In the genomic region with DNA sequence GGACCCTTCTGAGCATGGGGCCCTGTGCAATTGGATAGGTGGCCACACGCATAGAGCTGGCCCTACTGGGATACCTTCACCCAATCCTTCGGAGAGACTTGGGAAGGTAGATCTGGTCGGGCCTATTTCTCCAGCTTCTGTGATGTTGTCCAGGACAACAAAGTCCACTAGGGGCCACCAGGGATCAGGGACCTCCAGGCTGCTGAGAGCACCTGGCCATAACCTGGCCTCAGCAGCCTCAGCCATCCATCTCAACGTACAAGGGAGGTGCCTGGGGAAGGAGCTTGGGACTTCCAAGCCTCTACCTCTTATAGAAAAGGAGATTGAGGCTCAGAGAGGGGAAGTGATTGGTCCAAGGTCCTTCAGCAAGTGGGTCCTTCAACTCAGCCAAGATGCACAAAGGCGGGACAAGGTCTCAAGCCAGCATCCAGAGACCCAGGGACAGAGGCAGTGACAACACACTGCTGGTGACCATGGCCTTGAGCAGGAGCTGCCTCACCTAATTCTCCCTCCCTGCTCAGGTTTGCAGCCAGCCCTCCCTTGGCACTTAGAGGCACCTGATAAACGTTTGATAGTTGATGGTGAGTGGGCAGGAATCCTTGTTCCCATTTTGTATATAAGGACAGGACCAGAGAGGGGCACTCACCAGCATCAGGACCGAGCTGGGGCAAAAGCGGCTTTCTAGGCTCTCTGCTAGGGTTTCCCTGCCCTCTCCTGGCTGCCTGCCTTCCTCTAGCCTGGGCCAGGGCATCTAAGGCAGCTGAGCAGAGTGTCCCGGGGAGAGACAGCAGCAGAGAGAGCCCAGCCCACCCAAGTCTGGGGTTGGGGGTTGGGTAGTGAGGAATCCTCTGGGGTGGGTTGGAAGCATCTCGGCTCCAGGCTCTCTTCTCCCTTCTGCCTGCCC, we compare ENCODE assay signal across 17 cellular contexts. TPM values are rescaled to one million over a fixed set of nuclear protein-coding genes. Genes with fewer than 3 reads are reported as not detected.
DNase-seq lines count a peak whose midpoint lies in the region; ATAC-seq and FAIRE-seq lines count a peak whose summit lies in the region.
"Had no signal": no experiment of that assay in that cellular context is flagged by ENCODE, and none has a peak within 500 bp of the region (broad histone marks: within the 10 kb centered on the region; RNA-seq: fewer than 3 reads in every experiment).

No MANE protein-coding gene starts in this region.

- peak overlapping the region; percentile 86 to 98 (median 98) for H3K4me3 Mint-ChIP-seq in CD4-positive, CD25-positive, alpha-beta regulatory T cell
- peak overlapping the region; percentile 99 for H3K4me3 Mint-ChIP-seq in activated T-helper 1 cell treated with anti-CD3 and anti-CD28 coated beads, Interleukin-12 subunit alpha, Interleukin-12 subunit beta, Interleukin-2, Interleukin-4 antibody, amounts not matched to agents 30 ng/mL and 10 ng/mL and 1 ng/mL, durations not matched to agents 14 hours and 24 hours and 36 hours
- peak overlapping the region; percentile 86 to 99 (median 97) for H3K4me3 Mint-ChIP-seq in naive thymus-derived CD4-positive, alpha-beta T cell
- H3K4me3 Mint-ChIP-seq: nephron had no signal

- H3K27ac ChIP-seq in CD4-positive, CD25-positive, alpha-beta regulatory T cell (ENCODE audit: insufficient read depth, low read length, poor library complexity, severe bottlenecking): peak overlapping the region; percentile 95
- H3K27ac ChIP-seq in naive thymus-derived CD4-positive, alpha-beta T cell (ENCODE audit: low read depth, low read length): peak overlapping the region; percentile 86
- H3K27ac ChIP-seq: epithelial cell of prostate had no signal

- no peaks in the 10 kb centered on the region for H3K9me3 Mint-ChIP-seq in CD4-positive, CD25-positive, alpha-beta regulatory T cell
- H3K9me3 Mint-ChIP-seq in activated T-helper 1 cell treated with anti-CD3 and anti-CD28 coated beads, Interleukin-12 subunit alpha, Interleukin-12 subunit beta, Interleukin-2, Interleukin-4 antibody, amounts not matched to agents 30 ng/mL and 10 ng/mL and 1 ng/mL, durations not matched to agents 14 hours and 24 hours and 36 hours: no peaks in the 10 kb centered on the region
- no peaks in the 10 kb centered on the region for H3K9me3 Mint-ChIP-seq in naive thymus-derived CD4-positive, alpha-beta T cell
- H3K9me3 Mint-ChIP-seq: nephron had no signal

- H3K27me3 ChIP-seq in CD4-positive, CD25-positive, alpha-beta regulatory T cell (ENCODE audit: control insufficient read depth, insufficient read depth, low read length): no peaks in the 10 kb centered on the region
- no peaks in the 10 kb centered on the region for H3K27me3 ChIP-seq in naive thymus-derived CD4-positive, alpha-beta T cell (ENCODE audit: control insufficient read depth in 2 of 2, insufficient read depth in 2 of 2, low read length in 2 of 2)

- DNase-seq in CD4-positive, CD25-positive, alpha-beta regulatory T cell: no peak
- DNase-seq in GM19239 (ENCODE audit: insufficient read length, low spot score) (no peak), mucosa of gallbladder (ENCODE audit: low spot score) (no peak)
- DNase-seq in activated T-helper 1 cell treated with anti-CD3 and anti-CD28 coated beads, Interleukin-12 subunit alpha, Interleukin-12 subunit beta, Interleukin-2, Interleukin-4 antibody, amounts not matched to agents 30 ng/mL and 10 ng/mL and 1 ng/mL, durations not matched to agents 14 hours and 24 hours and 36 hours (ENCODE audit: low spot score): no peak
- peak in 1 of 9 donors; percentile 23 for DNase-seq in naive thymus-derived CD4-positive, alpha-beta T cell
- DNase-seq: C1 segment of cervical spinal cord; central memory CD4-positive, alpha-beta T cell; left colon; NCI-H2029; NCI-H526; SHP77 had no signal

- H3K27ac Mint-ChIP-seq in CD4-positive, CD25-positive, alpha-beta regulatory T cell: peak overlapping the region; percentile 96 to 99 (median 98)
- H3K27ac Mint-ChIP-seq in activated T-helper 1 cell treated with anti-CD3 and anti-CD28 coated beads, Interleukin-12 subunit alpha, Interleukin-12 subunit beta, Interleukin-2, Interleukin-4 antibody, amounts not matched to agents 30 ng/mL and 10 ng/mL and 1 ng/mL, durations not matched to agents 14 hours and 24 hours and 36 hours: peak overlapping the region; percentile 99
- H3K27ac Mint-ChIP-seq in naive thymus-derived CD4-positive, alpha-beta T cell: peak overlapping the region; percentile 96 to 100 (median 98)
- H3K27ac Mint-ChIP-seq: nephron had no signal

- peaks cover 45% of the 10 kb centered on the region for H3K36me3 ChIP-seq in CD4-positive, CD25-positive, alpha-beta regulatory T cell (ENCODE audit: control insufficient read depth, insufficient read depth, low read length)
- H3K36me3 ChIP-seq in naive thymus-derived CD4-positive, alpha-beta T cell (ENCODE audit: control insufficient read depth in 2 of 3, insufficient read depth in 3 of 3, low read length in 3 of 3): peaks cover 15 to 57% (median 29%) of the 10 kb centered on the region in 3 experiments

- peaks cover 0 to 85% (median 63%) of the 10 kb centered on the region in 4 donors for H3K4me1 Mint-ChIP-seq in CD4-positive, CD25-positive, alpha-beta regulatory T cell
- H3K4me1 Mint-ChIP-seq in activated T-helper 1 cell treated with anti-CD3 and anti-CD28 coated beads, Interleukin-12 subunit alpha, Interleukin-12 subunit beta, Interleukin-2, Interleukin-4 antibody, amounts not matched to agents 30 ng/mL and 10 ng/mL and 1 ng/mL, durations not matched to agents 14 hours and 24 hours and 36 hours (ENCODE audit: low read depth): peaks cover 87% of the 10 kb centered on the region
- H3K4me1 Mint-ChIP-seq in naive thymus-derived CD4-positive, alpha-beta T cell: peaks cover 72 to 87% (median 84%) of the 10 kb centered on the region in 7 donors
- H3K4me1 Mint-ChIP-seq: nephron had no signal

- POLR2A ChIA-PET in naive thymus-derived CD4-positive, alpha-beta T cell (lab: Charles Lee): interaction anchor here (0.6 to 10.8 kb wide), 13 partner anchors 8 to 464 kb away, joined by 3 to 335 read pairs (median 7); a partner anchor contains a TSS

- peak; percentile 52 for FAIRE-seq in GM19239 (lab: Jason Lieb, UNC)

- H3K36me3 Mint-ChIP-seq in CD4-positive, CD25-positive, alpha-beta regulatory T cell: peaks cover 48% of the 10 kb centered on the region
- H3K36me3 Mint-ChIP-seq in activated T-helper 1 cell treated with anti-CD3 and anti-CD28 coated beads, Interleukin-12 subunit alpha, Interleukin-12 subunit beta, Interleukin-2, Interleukin-4 antibody, amounts not matched to agents 30 ng/mL and 10 ng/mL and 1 ng/mL, durations not matched to agents 14 hours and 24 hours and 36 hours (ENCODE audit: low read depth): peaks cover 81% of the 10 kb centered on the region
- H3K36me3 Mint-ChIP-seq in naive thymus-derived CD4-positive, alpha-beta T cell: peaks cover 14 to 67% (median 35%) of the 10 kb centered on the region in 5 donors

- no peaks in the 10 kb centered on the region for H3K9me3 ChIP-seq in CD4-positive, CD25-positive, alpha-beta regulatory T cell (ENCODE audit: control insufficient read depth in 2 of 2, low read length in 2 of 2)
- no peaks in the 10 kb centered on the region for H3K9me3 ChIP-seq in naive thymus-derived CD4-positive, alpha-beta T cell (ENCODE audit: control insufficient read depth in 2 of 3, low read length in 3 of 3)

- no peak for ATAC-seq in CD4-positive, CD25-positive, alpha-beta regulatory T cell (ENCODE audit: low read depth in 2 of 2)
- ATAC-seq in naive thymus-derived CD4-positive, alpha-beta T cell: no peak
- no peak for ATAC-seq in HG02885 (IDR thresholded peaks at IDR 0.05; ENCODE audit: poor library complexity, unreplicated experiment)
- no peak for ATAC-seq in GM18873 (IDR thresholded peaks at IDR 0.05; ENCODE audit: low FRiP score, unreplicated experiment)
- ATAC-seq: left colon, right cardiac atrium had no signal

- H3K4me3 ChIP-seq in CD4-positive, CD25-positive, alpha-beta regulatory T cell (ENCODE audit: low read depth, low read length): peak overlapping the region; percentile 83
- peak overlapping the region; percentile 49 for H3K4me3 ChIP-seq in naive thymus-derived CD4-positive, alpha-beta T cell (ENCODE audit: low read length)

- peaks cover 11% of the 10 kb centered on the region for H3K27me3 Mint-ChIP-seq in CD4-positive, CD25-positive, alpha-beta regulatory T cell
- H3K27me3 Mint-ChIP-seq in activated T-helper 1 cell treated with anti-CD3 and anti-CD28 coated beads, Interleukin-12 subunit alpha, Interleukin-12 subunit beta, Interleukin-2, Interleukin-4 antibody, amounts not matched to agents 30 ng/mL and 10 ng/mL and 1 ng/mL, durations not matched to agents 14 hours and 24 hours and 36 hours (ENCODE audit: insufficient read depth): no peaks in the 10 kb centered on the region
- H3K27me3 Mint-ChIP-seq in naive thymus-derived CD4-positive, alpha-beta T cell: no peaks in the 10 kb centered on the region

- CTCF ChIA-PET in naive thymus-derived CD4-positive, alpha-beta T cell (lab: Charles Lee): interaction anchor here (0.8 to 10.3 kb wide), 10 partner anchors 10 to 117 kb away, joined by 3 to 184 read pairs (median 8); no protein-coding TSS in a partner anchor

- H3K4me1 ChIP-seq in CD4-positive, CD25-positive, alpha-beta regulatory T cell (ENCODE audit: control insufficient read depth, insufficient read depth, low read length, poor library complexity, severe bottlenecking): peaks cover 96% of the 10 kb centered on the region
- peaks cover 74 to 76% of the 10 kb centered on the region in 2 donors for H3K4me1 ChIP-seq in naive thymus-derived CD4-positive, alpha-beta T cell (ENCODE audit: control insufficient read depth in 2 of 2, insufficient read depth in 2 of 2, low read length in 2 of 2)

- intact Hi-C loops in activated T-helper 1 cell treated with anti-CD3 and anti-CD28 coated beads, Interleukin-12 subunit alpha, Interleukin-12 subunit beta, Interleukin-2, Interleukin-4 antibody, amounts not matched to agents 30 ng/mL and 10 ng/mL and 1 ng/mL, durations not matched to agents 14 hours and 24 hours and 36 hours (cut with micrococcal nuclease): loop anchor here (5.0 to 10.0 kb wide), 3 partner anchors 368 to 1465 kb away; a partner anchor contains a TSS
- intact Hi-C loops in naive thymus-derived CD4-positive, alpha-beta T cell (cut with micrococcal nuclease): loop anchor here (2.0 to 10.0 kb wide), 6 partner anchors 73 to 855 kb away; a partner anchor contains a TSS

RNA-seq across cellular contexts. Expression of a gene that starts 4.5 kb away (rescaled TPM):
- total RNA-seq in CD4-positive, CD25-positive, alpha-beta regulatory T cell: 537 TPM
- polyA plus RNA-seq in CD4-positive, CD25-positive, alpha-beta regulatory T cell: 1,000 to 10,000 TPM in 2 of 4 donors, 100 to 1,000 TPM in 2; 861 to 1,162 (median 988) TPM
- total RNA-seq in activated T-helper 1 cell treated with anti-CD3 and anti-CD28 coated beads, Interleukin-12 subunit alpha, Interleukin-12 subunit beta, Interleukin-2, Interleukin-4 antibody, amounts not matched to agents 30 ng/mL and 10 ng/mL and 1 ng/mL, durations not matched to agents 14 hours and 24 hours and 36 hours: 592 and 614 TPM in 2 replicates
- 100 to 1,000 TPM; 263 to 886 (median 301) TPM for total RNA-seq in naive thymus-derived CD4-positive, alpha-beta T cell
- polyA plus RNA-seq in naive thymus-derived CD4-positive, alpha-beta T cell: 100 to 1,000 TPM; 838 to 852 TPM
- 46.4 TPM for total RNA-seq in mucosa of gallbladder

RNA-seq across cellular contexts. Expression of a gene that starts 27.3 kb away (rescaled TPM):
- 4.3 TPM for total RNA-seq in CD4-positive, CD25-positive, alpha-beta regulatory T cell
- polyA plus RNA-seq in CD4-positive, CD25-positive, alpha-beta regulatory T cell: 1 to 10 TPM; 2.5 to 4.4 (median 3.6) TPM
- total RNA-seq in activated T-helper 1 cell treated with anti-CD3 and anti-CD28 coated beads, Interleukin-12 subunit alpha, Interleukin-12 subunit beta, Interleukin-2, Interleukin-4 antibody, amounts not matched to agents 30 ng/mL and 10 ng/mL and 1 ng/mL, durations not matched to agents 14 hours and 24 hours and 36 hours: 2.3 TPM in 2 replicates
- total RNA-seq in naive thymus-derived CD4-positive, alpha-beta T cell: 10 to 100 TPM in 2 of 5 experiments, 1 to 10 TPM in 3; 3.9 to 30.4 (median 6.4) TPM
- polyA plus RNA-seq in naive thymus-derived CD4-positive, alpha-beta T cell: 1 to 10 TPM; 5.8 to 9.5 TPM
- 0.06 TPM for total RNA-seq in mucosa of gallbladder
- total RNA-seq: H4, right cardiac atrium had no signal
- polyA plus RNA-seq: right cardiac atrium had no signal

RNA-seq across cellular contexts. Expression of a gene that starts 42.7 kb away (rescaled TPM):
- total RNA-seq in CD4-positive, CD25-positive, alpha-beta regulatory T cell: 153 TPM
- polyA plus RNA-seq in CD4-positive, CD25-positive, alpha-beta regulatory T cell: 10 to 100 TPM; 47.4 to 56.9 (median 48.9) TPM
- total RNA-seq in activated T-helper 1 cell treated with anti-CD3 and anti-CD28 coated beads, Interleukin-12 subunit alpha, Interleukin-12 subunit beta, Interleukin-2, Interleukin-4 antibody, amounts not matched to agents 30 ng/mL and 10 ng/mL and 1 ng/mL, durations not matched to agents 14 hours and 24 hours and 36 hours: 49.5 and 57.1 TPM in 2 replicates
- total RNA-seq in naive thymus-derived CD4-positive, alpha-beta T cell: 100 to 1,000 TPM; 123 to 227 (median 214) TPM
- 10 to 100 TPM; 49.5 to 71.1 TPM for polyA plus RNA-seq in naive thymus-derived CD4-positive, alpha-beta T cell
- total RNA-seq in mucosa of gallbladder: 24.1 TPM

RNA-seq across cellular contexts. Expression of a gene that starts 51.5 kb away (rescaled TPM):
- 13.6 TPM for total RNA-seq in CD4-positive, CD25-positive, alpha-beta regulatory T cell
- 1 to 10 TPM; 1.6 to 2.4 (median 2.1) TPM for polyA plus RNA-seq in CD4-positive, CD25-positive, alpha-beta regulatory T cell
- 4.8 and 4.9 TPM in 2 replicates for total RNA-seq in activated T-helper 1 cell treated with anti-CD3 and anti-CD28 coated beads, Interleukin-12 subunit alpha, Interleukin-12 subunit beta, Interleukin-2, Interleukin-4 antibody, amounts not matched to agents 30 ng/mL and 10 ng/mL and 1 ng/mL, durations not matched to agents 14 hours and 24 hours and 36 hours
- total RNA-seq in naive thymus-derived CD4-positive, alpha-beta T cell: 10 to 100 TPM; 12.4 to 27.6 (median 20.2) TPM
- 1 to 10 TPM; 1.1 to 2.4 TPM for polyA plus RNA-seq in naive thymus-derived CD4-positive, alpha-beta T cell
- total RNA-seq in mucosa of gallbladder: 7.2 TPM
